Comparison of ENCODE assay signal across 1 cellular context in genomic region chr9:134660407-134660806, GRCh38.
TF ChIP-seq lines count a peak whose summit lies in the region.

No MANE protein-coding gene starts in this region.

TF ChIP-seq in GM23338, 12 proteins besides CTCF, POLR2A, EP300 and RAD21 (continued from another document):
- TF ChIP-seq ZNF462 (CRISPR knock-in tag; IDR thresholded peaks at IDR 0.05), result no peak
